Comparison of ENCODE assay signal across 28 cellular contexts in the genomic region with DNA sequence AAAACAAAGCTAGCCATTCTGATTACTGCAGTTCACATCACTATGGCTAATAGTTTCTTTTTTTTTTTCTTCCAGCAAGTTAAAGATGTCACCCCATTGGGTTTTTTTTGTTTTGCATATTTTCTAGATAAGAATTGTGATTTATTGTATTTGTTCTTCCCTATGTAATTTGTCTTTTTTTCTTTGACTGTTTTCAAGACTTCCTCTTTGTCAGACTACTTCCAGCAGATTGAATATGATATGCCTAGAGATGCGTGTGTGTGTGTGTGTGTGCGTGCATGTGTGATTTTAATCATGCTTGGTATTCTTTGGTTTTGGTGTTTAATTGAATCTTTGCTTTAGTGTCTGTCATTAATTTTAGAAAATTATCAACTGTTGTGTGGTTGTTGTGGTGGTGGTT.
"Had no signal": no experiment of that assay in that cellular context is flagged by ENCODE, and none has a peak within 500 bp of the region (broad histone marks: within the 10 kb centered on the region; RNA-seq: fewer than 3 reads in every experiment).

No MANE protein-coding gene starts in this region.

- H2AFZ ChIP-seq: hepatocyte had no signal

- H3K36me3 Mint-ChIP-seq: immature natural killer cell; stimulated activated naive B cell treated with anti-CD40 and anti-IgM and Interleukin-4, amounts not matched to agents 10 μg/mL and 1 μg/mL and 100 μg/mL, for 72 hours had no signal

- H3K4me3 Mint-ChIP-seq: activated naive CD8-positive, alpha-beta T cell treated with anti-CD3 and anti-CD28 coated beads, Interleukin-2, amount 10 ng/mL, durations not matched to agents 7 days and 5 days; activated T-cell treated with anti-CD3 and anti-CD28 coated beads, Interleukin-2, amount 50 U/mL, for 4 hours; central memory CD8-positive, alpha-beta T cell; immature natural killer cell; naive thymus-derived CD4-positive, alpha-beta T cell; stimulated activated naive B cell treated with anti-CD40 and anti-IgM and Interleukin-4, amounts not matched to agents 10 μg/mL and 1 μg/mL and 100 μg/mL, for 72 hours had no signal

- H3K9me3 Mint-ChIP-seq: activated T-cell treated with anti-CD3 and anti-CD28 coated beads, Interleukin-2, amount 50 U/mL, for 4 hours; central memory CD8-positive, alpha-beta T cell; immature natural killer cell had no signal

- H3K4me3 ChIP-seq: breast epithelium, hepatocyte, left lung, lung, sigmoid colon, smooth muscle cell, uterus had no signal

- H3K4me1 ChIP-seq: breast epithelium, sigmoid colon, uterus had no signal

- DNase-seq: activated CD4-positive, alpha-beta T cell treated with anti-CD3 and anti-CD28 coated beads for 4 hours; activated CD4-positive, alpha-beta T cell treated with anti-CD3 and anti-CD28 coated beads, Interleukin-2, amount 50 U/mL, for 48 hours; activated CD4-positive, CD25-positive, alpha-beta regulatory T cell; activated CD8-positive, alpha-beta memory T cell treated with anti-CD3 and anti-CD28 coated beads, Interleukin-2, amount 50 U/mL, for 48 hours; activated naive CD4-positive, alpha-beta T cell treated with Interleukin-2 at 50 U/mL for 16 hours; activated naive CD8-positive, alpha-beta T cell treated with anti-CD3 and anti-CD28 coated beads, Interleukin-2, amount 10 ng/mL, durations not matched to agents 7 days and 5 days; activated T-cell treated with anti-CD3 and anti-CD28 coated beads, Interleukin-2, amount 50 U/mL, for 4 hours; amniotic stem cell; effector memory CD4-positive, alpha-beta T cell; foreskin melanocyte; glutamatergic neuron; immature natural killer cell; left lung; naive thymus-derived CD4-positive, alpha-beta T cell; retina; sigmoid colon; stimulated activated CD4-positive, alpha-beta T cell treated with anti-CD3 and anti-CD28 coated beads, Interleukin-15, amount 100 ng/mL, for 24 hours; stimulated activated CD8-positive, alpha-beta memory T cell treated with anti-CD3 and anti-CD28 coated beads, Interleukin-4, amount 100 ng/mL, for 48 hours; stimulated activated naive B cell treated with anti-CD40 and anti-IgM and Interleukin-4, amounts not matched to agents 10 μg/mL and 1 μg/mL and 100 μg/mL, for 72 hours; trophoblast cell; uterus had no signal

- H3K27me3 ChIP-seq: breast epithelium, hepatocyte, left lung, sigmoid colon, uterus had no signal

- H3K27me3 Mint-ChIP-seq: activated naive CD8-positive, alpha-beta T cell treated with anti-CD3 and anti-CD28 coated beads, Interleukin-2, amount 10 ng/mL, durations not matched to agents 7 days and 5 days; central memory CD8-positive, alpha-beta T cell; naive thymus-derived CD4-positive, alpha-beta T cell; stimulated activated naive B cell treated with anti-CD40 and anti-IgM and Interleukin-4, amounts not matched to agents 10 μg/mL and 1 μg/mL and 100 μg/mL, for 72 hours had no signal

- H3K4me2 ChIP-seq: hepatocyte, smooth muscle cell had no signal

- H3K27ac ChIP-seq: breast epithelium, hepatocyte, left lung, sigmoid colon, uterus had no signal

- H3K27ac Mint-ChIP-seq: activated naive CD8-positive, alpha-beta T cell treated with anti-CD3 and anti-CD28 coated beads, Interleukin-2, amount 10 ng/mL, durations not matched to agents 7 days and 5 days; activated T-helper 2 cell treated with anti-CD3 and anti-CD28 coated beads, Interferon-gamma antibody, Interleukin-2, Interleukin-4, amounts not matched to agents 10 μg/mL and 5 μg/mL and 100 μg/mL, durations not matched to agents 14 hours and 24 hours and 36 hours; naive thymus-derived CD4-positive, alpha-beta T cell; progenitor cell of endocrine pancreas had no signal

- H3K9me3 ChIP-seq: breast epithelium, left lung, sigmoid colon, uterus had no signal

- H3K36me3 ChIP-seq: breast epithelium, left lung, sigmoid colon, uterus had no signal

- H3K79me2 ChIP-seq: hepatocyte had no signal
